ENCODE assay signal across 8 cellular contexts in the genomic region with DNA sequence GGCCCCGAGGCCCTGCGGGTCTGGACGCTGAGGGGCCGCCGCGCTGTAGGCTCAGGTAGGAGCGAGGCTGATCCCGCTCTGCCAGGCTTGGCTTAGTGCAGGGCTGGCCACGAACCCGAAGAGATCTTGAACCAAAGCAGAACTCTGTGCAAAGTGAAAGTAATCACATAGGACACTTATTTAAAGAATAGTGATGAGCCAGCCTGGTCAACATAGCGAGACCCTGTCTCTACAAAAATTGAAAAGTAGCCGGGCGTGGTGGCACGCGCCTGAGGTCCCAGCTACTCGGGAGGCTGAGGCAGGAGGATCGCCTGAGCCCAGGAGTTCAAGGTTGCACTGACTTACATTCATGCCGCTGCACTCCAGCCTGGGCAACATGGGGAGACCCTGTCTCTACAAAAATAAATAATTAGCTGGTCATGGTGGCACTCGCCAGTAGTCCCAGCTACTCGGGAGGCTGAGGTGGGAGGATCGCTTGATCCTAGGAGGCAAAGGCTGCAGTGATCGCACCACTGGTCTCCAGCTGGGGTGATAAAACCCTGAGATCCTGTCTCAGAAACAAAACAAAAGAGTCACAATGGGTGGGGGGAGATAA. TPM values are rescaled to one million over a fixed set of nuclear protein-coding genes. Genes with fewer than 3 reads are reported as not detected.
DNase-seq lines count a peak whose midpoint lies in the region; ATAC-seq and TF ChIP-seq lines count a peak whose summit lies in the region.

No MANE protein-coding gene starts in this region.

- H3K9me3 ChIP-seq in heart left ventricle (no peaks in the 10 kb centered on the region), iPS-15b (ENCODE audit: control insufficient read depth, insufficient read depth, low read length) (no peaks in the 10 kb centered on the region)

- TF ChIP-seq CTCF in heart left ventricle (IDR thresholded peaks at IDR 0.05) (no peak), WI38 (IDR thresholded peaks at IDR 0.05; ENCODE audit: low read depth, low read length) (no peak)

- peak overlapping the region; percentile 74 to 99 (median 95) for H3K4me3 ChIP-seq in heart left ventricle
- peak overlapping the region; percentile 91 for H3K4me3 ChIP-seq in WI38 (ENCODE audit: low read depth, low read length)
- H3K4me3 ChIP-seq in iPS-15b (ENCODE audit: low read depth, low read length), result peak overlapping the region; percentile 88

- no peak for TF ChIP-seq POLR2A in heart left ventricle (IDR thresholded peaks at IDR 0.05)

- peak overlapping the region; percentile 89 for H3K9ac ChIP-seq in iPS-15b (ENCODE audit: low read depth, low read length)

- no peaks in the 10 kb centered on the region for H3K27me3 ChIP-seq in heart left ventricle
- H3K27me3 ChIP-seq in iPS-15b (ENCODE audit: control insufficient read depth, insufficient read depth, low read length), result no peaks in the 10 kb centered on the region

- WGBS in heart left ventricle, 4 donors, result 16 to 25% (median 20%) methylated on average over 17 to 22 of the region's 22 CpGs

- no peak for DNase-seq in heart left ventricle
- DNase-seq in Right ventricle myocardium inferior (ENCODE audit: missing footprints), result no peak
- DNase-seq in DMS 273 treated with DMSO at 0.1 percent for 48 hours (lab: John Stamatoyannopoulos, UW), result no peak
- no peak for DNase-seq in A172 (ENCODE audit: low spot score)

- ATAC-seq in heart left ventricle (no peak), Right ventricle myocardium inferior (no peak), HG03045 (IDR thresholded peaks at IDR 0.05; ENCODE audit: unreplicated experiment) (no peak)

- intact Hi-C loops in heart left ventricle (cut with DNase I), result loop anchor here in 3 of 10 donors (2.0 to 10.0 kb wide), 4 partner anchors 58 to 298 kb away; partner anchors contain the start of genes FAM200A (in 1 of the 3), TRIM4 (in 1 of the 3) and ZNF655 (in 1 of the 3)
- intact Hi-C loops in Right ventricle myocardium inferior (cut with DNase I), result no loop called here

- H3K27ac ChIP-seq in heart left ventricle (peak overlapping the region; percentile 43 to 93 (median 86)), temporal lobe (ENCODE audit: low read depth, low read length) (peak overlapping the region; percentile 14)

- H3K36me3 ChIP-seq in heart left ventricle (peaks cover 0 to 42% (median 40%) of the 10 kb centered on the region in 9 donors), iPS-15b (ENCODE audit: control insufficient read depth, insufficient read depth, low read length) (peaks cover 29% of the 10 kb centered on the region)

- H3K4me1 ChIP-seq in heart left ventricle (peaks cover 0 to 17% (median 11%) of the 10 kb centered on the region in 12 donors), iPS-15b (ENCODE audit: control insufficient read depth, insufficient read depth, low read length) (no peaks in the 10 kb centered on the region)

RNA-seq across cellular contexts. Expression of gene ZSCAN25, which starts 0.5 kb away (rescaled TPM):
- 10 to 100 TPM in 4 of 9 donors, 1 to 10 TPM in 5; 5.6 to 12.0 (median 8.3) TPM for total RNA-seq in heart left ventricle
- polyA plus RNA-seq in heart left ventricle, result 1 to 10 TPM; 3.4 to 4.0 TPM
- total RNA-seq in Right ventricle myocardium inferior, result 8.1 TPM
- 9.6 TPM for total RNA-seq in temporal lobe
- total RNA-seq in A172 (2014; rRNA removed; shearing (Covaris generic)), result 11.7 and 12.1 TPM in 2 replicates

RNA-seq across cellular contexts. Expression of gene TMEM225B, which starts 19.2 kb away (rescaled TPM):
- total RNA-seq in heart left ventricle, result under 1 TPM in 4 of 9 donors, not detected in 5; 0.29 to 0.52 (median 0.51) TPM
- polyA plus RNA-seq in heart left ventricle, result under 1 TPM in 1 of 2 donors, not detected in 1; 0.10 TPM
- total RNA-seq in Right ventricle myocardium inferior, result not detected
- total RNA-seq in temporal lobe, result 0.49 TPM
- not detected in 2 replicates for total RNA-seq in A172 (2014; rRNA removed; shearing (Covaris generic))

RNA-seq across cellular contexts. Expression of gene ZNF655, which starts 58.8 kb away (rescaled TPM):
- total RNA-seq in heart left ventricle, result 10 to 100 TPM; 26.8 to 48.0 (median 32.8) TPM
- polyA plus RNA-seq in heart left ventricle, result 10 to 100 TPM; 28.8 to 36.1 TPM
- total RNA-seq in Right ventricle myocardium inferior, result 28.3 TPM
- total RNA-seq in temporal lobe, result 58.8 TPM
- total RNA-seq in A172 (2014; rRNA removed; shearing (Covaris generic)), result 90.2 and 92.1 TPM in 2 replicates
